ENCODE assay signal across 8 cellular contexts in genomic region chr16:2751577-2752034, GRCh38. TPM values are rescaled to one million over a fixed set of nuclear protein-coding genes. Genes with fewer than 3 reads are reported as not detected.
DNase-seq lines count a peak whose midpoint lies in the region; ATAC-seq and TF ChIP-seq lines count a peak whose summit lies in the region.

No MANE protein-coding gene starts in this region.

- CTCF ChIA-PET in HEK293 (lab: Yijun Ruan, JAX): interaction anchor here (0.7 to 1.3 kb wide), 2 partner anchors 93 to 116 kb away, joined by 3 to 4 read pairs; no protein-coding TSS in a partner anchor

- no peak for ATAC-seq in mucosa of descending colon

- POLR2A ChIA-PET in HEK293 (lab: Yijun Ruan, JAX): interaction anchor here (0.9 to 1.4 kb wide), 3 partner anchors 43 to 116 kb away, joined by 3 read pairs; no protein-coding TSS in a partner anchor

- intact Hi-C loops in mucosa of descending colon (cut with DNase I, micrococcal nuclease): no loop called here

- peak overlapping the region; percentile 97 for H3K27ac ChIP-seq in HEK293 (ENCODE audit: extremely low read depth, low read depth, low read length)
- peak overlapping the region; percentile 100 for H3K27ac ChIP-seq in caudate nucleus (ENCODE audit: low read depth, low read length)

- peak; percentile 37 for DNase-seq in NCI-H2196 (lab: John Stamatoyannopoulos, UW; ENCODE audit: unreplicated experiment)
- DNase-seq in NCI-H2196 treated with DMSO at 0.1 percent for 48 hours (lab: John Stamatoyannopoulos, UW; ENCODE audit: unreplicated experiment): no peak
- peak; percentile 69 for DNase-seq in NCI-H82 treated with DMSO at 0.1 percent for 48 hours (lab: John Stamatoyannopoulos, UW; ENCODE audit: unreplicated experiment)
- DNase-seq in caudate nucleus (lab: John Stamatoyannopoulos, UW): peak in 2 of 61 donors; percentile 26 to 50
- DNase-seq in mucosa of descending colon: peak; percentile 49 to 59 (median 55)
- DNase-seq in AG20443 (ENCODE audit: low spot score): no peak
- DNase-seq in A172 (ENCODE audit: low spot score): no peak

- H3K36me3 ChIP-seq in HEK293 (ENCODE audit: control insufficient read depth in 2 of 2, insufficient read depth in 1 of 2, low read length in 2 of 2) (peaks cover 3 to 46% of the 10 kb centered on the region in 2 experiments; a peak in 2 of 3 replicates), mucosa of descending colon (ENCODE audit: low read depth) (no peaks in the 10 kb centered on the region)

- H3K4me3 ChIP-seq in HEK293 (ENCODE audit: low read depth, low read length): peak overlapping the region; percentile 96
- peak overlapping the region; percentile 59 for H3K4me3 ChIP-seq in mucosa of descending colon

- no peak for TF ChIP-seq CTCF in HEK293 (tag by site-specific recombination; IDR thresholded peaks at IDR 0.05)
- TF ChIP-seq CTCF in mucosa of descending colon (IDR thresholded peaks at IDR 0.05): no peak

- no peaks in the 10 kb centered on the region for H3K9me3 ChIP-seq in HEK293 (ENCODE audit: control insufficient read depth, insufficient read depth, low read depth, low read length)
- no peaks in the 10 kb centered on the region for H3K9me3 ChIP-seq in mucosa of descending colon

- H3K4me1 ChIP-seq in HEK293 (ENCODE audit: control insufficient read depth, insufficient read depth, low read length) (peaks cover 5% of the 10 kb centered on the region), mucosa of descending colon (ENCODE audit: low read depth) (peaks cover 26% of the 10 kb centered on the region)

TF ChIP-seq in HEK293, 187 proteins besides CTCF, POLR2A, EP300 and RAD21:
- no peak for TF ChIP-seq HIC1 (tag by site-specific recombination; IDR thresholded peaks at IDR 0.05)
- no peak for TF ChIP-seq KLF7 (tag by site-specific recombination; IDR thresholded peaks at IDR 0.05; ENCODE audit: borderline replicate concordance)
- peak; percentile 80; the same call in 1 of the 2 replicates for TF ChIP-seq TRIM28 (IDR thresholded peaks at IDR 0.05; ENCODE audit: borderline replicate concordance, low read length)
- no peak for TF ChIP-seq ZNF311 (tag by site-specific recombination; IDR thresholded peaks at IDR 0.05; ENCODE audit: borderline replicate concordance)
- TF ChIP-seq ZNF707 (tag by site-specific recombination; IDR thresholded peaks at IDR 0.05): no peak
- no peak for TF ChIP-seq WT1 (tag by site-specific recombination; IDR thresholded peaks at IDR 0.05)
- TF ChIP-seq ZNF600 (tag by site-specific recombination; IDR thresholded peaks at IDR 0.05): peak; percentile 47; the same call in 1 of the 2 replicates
- no peak for TF ChIP-seq ZNF202 (tag by site-specific recombination; IDR thresholded peaks at IDR 0.05; ENCODE audit: borderline replicate concordance)
- no peak for TF ChIP-seq MZF1 (tag by site-specific recombination; IDR thresholded peaks at IDR 0.05; ENCODE audit: borderline replicate concordance)
- TF ChIP-seq, protein P1, sequence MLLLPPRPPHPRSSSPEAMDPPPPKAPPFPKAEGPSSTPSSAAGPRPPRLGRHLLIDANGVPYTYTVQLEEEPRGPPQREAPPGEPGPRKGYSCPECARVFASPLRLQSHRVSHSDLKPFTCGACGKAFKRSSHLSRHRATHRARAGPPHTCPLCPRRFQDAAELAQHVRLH (tag by site-specific recombination; IDR thresholded peaks at IDR 0.05): no peak
- no peak for TF ChIP-seq ZNF138 (tag by site-specific recombination; IDR thresholded peaks at IDR 0.05; ENCODE audit: borderline replicate concordance)
- TF ChIP-seq ZNF544 (tag by site-specific recombination; IDR thresholded peaks at IDR 0.05): no peak
- peak; percentile 66; the same call in 1 of the 2 replicates for TF ChIP-seq ZFP69B (tag by site-specific recombination; IDR thresholded peaks at IDR 0.05)
- TF ChIP-seq PRDM2 (tag by site-specific recombination; IDR thresholded peaks at IDR 0.05; ENCODE audit: borderline replicate concordance): no peak

RNA-seq across cellular contexts. Expression of gene SRRM2, which starts 0.8 kb away (rescaled TPM):
- 100 to 1,000 TPM; 538 to 819 (median 692) TPM for total RNA-seq in mucosa of descending colon
- total RNA-seq in A172 (2014; rRNA removed; shearing (Covaris generic)): 30.0 and 49.0 TPM in 2 replicates

RNA-seq across cellular contexts. Expression of gene ELOB, which starts 25.5 kb away (rescaled TPM):
- total RNA-seq in mucosa of descending colon: 100 to 1,000 TPM; 231 to 296 (median 285) TPM
- total RNA-seq in A172 (2014; rRNA removed; shearing (Covaris generic)): 397 and 571 TPM in 2 replicates

RNA-seq across cellular contexts. Expression of gene PRSS27, which starts 31.6 kb away (rescaled TPM):
- total RNA-seq in mucosa of descending colon: 1 to 10 TPM; 1.1 to 2.2 (median 1.4) TPM
- total RNA-seq in A172 (2014; rRNA removed; shearing (Covaris generic)): 1.4 and 2.6 TPM in 2 replicates

RNA-seq across cellular contexts. Expression of gene PRSS33, which starts 35.8 kb away (rescaled TPM):
- not detected for total RNA-seq in mucosa of descending colon
- 0.17 and 0.36 TPM in 2 replicates for total RNA-seq in A172 (2014; rRNA removed; shearing (Covaris generic))

RNA-seq across cellular contexts. Expression of gene PRSS41, which starts 46.7 kb away (rescaled TPM):
- not detected for total RNA-seq in mucosa of descending colon
- not detected in 2 replicates for total RNA-seq in A172 (2014; rRNA removed; shearing (Covaris generic))

Comparison
In these comparisons a context has a peak if more than half of its experiments do, and no peak if none do; other contexts are left out.
1. DNase-seq: peak in NCI-H2196 (single experiment), NCI-H82 treated with DMSO at 0.1 percent for 48 hours (single experiment) and mucosa of descending colon (3 of 3); none in NCI-H2196 treated with DMSO at 0.1 percent for 48 hours (single experiment), AG20443 (single experiment) and A172 (single experiment).
2. RNA of gene SRRM2, which starts 0.8 kb away (total RNA-seq): 538 to 819 TPM in mucosa of descending colon; 30.0 to 49.0 TPM in A172; every median in the first group is over 10 times any median in the second.